Comparison of ENCODE assay signal across 27 cellular contexts in the genomic region with DNA sequence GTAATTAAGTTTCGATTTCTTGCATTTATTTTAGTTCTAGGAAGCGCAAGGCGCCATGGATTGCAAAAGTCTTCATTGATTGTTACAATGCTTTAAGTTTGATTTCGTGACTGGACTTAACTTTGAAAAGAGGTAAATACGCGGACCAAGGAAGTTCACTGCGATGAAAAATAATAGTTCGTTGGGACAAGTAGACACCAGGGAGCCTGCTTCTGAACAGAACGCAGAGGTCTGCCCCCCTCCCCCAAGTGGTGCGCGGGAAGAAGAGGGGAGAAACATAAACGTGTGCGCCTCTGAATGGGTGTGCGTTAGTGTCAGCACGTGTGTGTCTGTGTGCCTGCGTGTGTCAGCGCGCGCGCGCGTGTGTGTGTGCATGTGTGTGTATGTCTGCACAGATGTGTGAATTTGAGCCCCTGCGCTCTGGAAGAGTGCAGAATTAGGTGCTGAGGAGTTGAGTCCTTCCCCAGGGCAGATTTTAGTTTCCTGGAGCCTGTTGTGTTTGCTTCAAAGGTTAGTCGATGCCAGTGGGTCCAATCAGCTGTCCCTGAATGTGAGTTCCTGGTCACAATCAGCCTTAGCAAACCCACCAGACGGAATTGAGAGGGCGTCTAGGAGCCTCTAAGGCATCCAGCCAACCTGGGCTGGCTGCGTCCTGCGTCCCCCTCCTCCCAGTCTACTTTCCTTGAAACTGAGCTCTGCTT. TPM values are rescaled to one million over a fixed set of nuclear protein-coding genes. Genes with fewer than 3 reads are reported as not detected.
"Had no signal": no experiment of that assay in that cellular context is flagged by ENCODE, and none has a peak within 500 bp of the region (broad histone marks: within the 10 kb centered on the region; RNA-seq: fewer than 3 reads in every experiment).

No MANE protein-coding gene starts in this region.

- H3K4me1 Mint-ChIP-seq: endodermal cell had no signal

- DNase-seq: dermis blood vessel endothelial cell; effector CD4-positive, alpha-beta T cell; erythroblast; foreskin melanocyte; heart left ventricle; hippocampal formation; left colon; naive B cell; psoas muscle; right lobe of liver; stimulated activated CD4-positive, alpha-beta T cell treated with anti-CD3 and anti-CD28 coated beads, Interleukin-4, amount 100 ng/mL, for 1 hour; stimulated activated CD8-positive, alpha-beta memory T cell treated with anti-CD3 and anti-CD28 coated beads, Interleukin-4, amount 100 ng/mL, for 48 hours; stimulated activated naive CD8-positive, alpha-beta T cell treated with anti-CD3 and anti-CD28 coated beads, Interleukin-15, amount 100 ng/mL, for 72 hours; testis; upper lobe of right lung had no signal

- H3K4me3 Mint-ChIP-seq: endodermal cell; nephron; stimulated activated memory B cell treated with anti-CD40 and anti-IgM and Interleukin-4, amounts not matched to agents 10 μg/mL and 1 μg/mL and 100 μg/mL, for 72 hours had no signal

- H3K27ac ChIP-seq: heart left ventricle, neutrophil, psoas muscle, right lobe of liver, testis, tibial nerve, upper lobe of right lung, vagina had no signal

- H3K9me3 Mint-ChIP-seq: endodermal cell had no signal

- H3K36me3 ChIP-seq: heart left ventricle, neutrophil, right lobe of liver, tibial nerve, upper lobe of right lung, vagina had no signal

- H3K4me3 ChIP-seq: heart left ventricle, psoas muscle, right lobe of liver, testis, tibial nerve, upper lobe of right lung, vagina had no signal

- H3K4me1 ChIP-seq: psoas muscle, testis, upper lobe of right lung had no signal

- H3K27ac Mint-ChIP-seq: endodermal cell; nephron; stimulated activated memory B cell treated with anti-CD40 and anti-IgM and Interleukin-4, amounts not matched to agents 10 μg/mL and 1 μg/mL and 100 μg/mL, for 72 hours; stimulated activated naive CD8-positive, alpha-beta T cell treated with anti-CD3 and anti-CD28 coated beads, Interleukin-15, amount 100 ng/mL, for 72 hours had no signal

- H3K9me3 ChIP-seq: heart left ventricle, neutrophil, psoas muscle, right lobe of liver, testis, tibial nerve, upper lobe of right lung, vagina had no signal

- H3K36me3 Mint-ChIP-seq: stimulated activated memory B cell treated with anti-CD40 and anti-IgM and Interleukin-4, amounts not matched to agents 10 μg/mL and 1 μg/mL and 100 μg/mL, for 72 hours had no signal

- H3K27me3 ChIP-seq: testis, vagina had no signal

- ATAC-seq: heart left ventricle; left colon; psoas muscle; right lobe of liver; stimulated activated memory B cell treated with anti-CD40 and anti-IgM and Interleukin-4, amounts not matched to agents 10 μg/mL and 1 μg/mL and 100 μg/mL, for 72 hours; stimulated activated naive CD8-positive, alpha-beta T cell treated with anti-CD3 and anti-CD28 coated beads, Interleukin-15, amount 100 ng/mL, for 72 hours; upper lobe of right lung had no signal

RNA-seq across cellular contexts. Expression of a gene that starts 5.8 kb away (rescaled TPM):
- total RNA-seq: dermis blood vessel endothelial cell, endodermal cell, endothelial cell of umbilical vein, heart left ventricle, kidney epithelial cell, left colon, liver, lung microvascular endothelial cell, osteoblast, psoas muscle, right lobe of liver, subcutaneous adipose tissue, tibial nerve, upper lobe of right lung, vagina had no signal
- polyA plus RNA-seq: endothelial cell of umbilical vein, heart left ventricle, liver, psoas muscle had no signal
